33 cellular contexts compared by ENCODE assay signal in the genomic region with DNA sequence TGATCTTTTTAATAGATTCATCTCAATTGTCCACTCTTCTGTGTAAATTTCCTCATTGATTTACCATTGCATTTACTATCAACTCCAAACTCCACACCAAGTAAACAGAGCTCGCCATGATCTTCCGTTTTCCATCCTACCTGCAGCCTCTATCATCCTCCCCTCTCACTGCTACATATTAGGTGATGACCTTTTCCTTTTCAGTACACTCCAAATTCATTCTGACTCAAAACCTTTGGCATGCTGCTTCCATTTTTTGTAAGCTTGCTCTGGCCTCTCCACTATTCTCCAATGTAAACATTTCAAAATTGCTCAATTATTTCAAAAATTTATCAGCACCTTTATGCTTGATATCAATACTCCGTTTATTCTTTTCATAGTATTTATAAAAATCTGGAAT. TPM values are rescaled to one million over a fixed set of nuclear protein-coding genes. Genes with fewer than 3 reads are reported as not detected.
"Had no signal": no experiment of that assay in that cellular context is flagged by ENCODE, and none has a peak within 500 bp of the region (broad histone marks: within the 10 kb centered on the region; RNA-seq: fewer than 3 reads in every experiment).

No MANE protein-coding gene starts in this region.

- H3K36me3 Mint-ChIP-seq: neural progenitor cell; stimulated activated memory B cell treated with anti-CD40 and anti-IgM and Interleukin-4, amounts not matched to agents 10 μg/mL and 1 μg/mL and 100 μg/mL, for 72 hours had no signal

- H3K9me3 ChIP-seq: ovary, psoas muscle, suprapubic skin, testis, tibial artery, transverse colon, upper lobe of left lung, vagina had no signal

- H3K27ac ChIP-seq: neural progenitor cell, ovary, parathyroid adenoma, psoas muscle, skin epidermis, spleen, suprapubic skin, testis, tibial artery, transverse colon, upper lobe of left lung, vagina had no signal

- H3K9ac ChIP-seq: neural progenitor cell, parathyroid adenoma had no signal

- H3K36me3 ChIP-seq: neural progenitor cell, ovary, spleen, suprapubic skin, tibial artery, transverse colon, upper lobe of left lung, vagina had no signal

- H3K27ac Mint-ChIP-seq: natural killer cell; nephron; neural progenitor cell; progenitor cell of endocrine pancreas; stimulated activated memory B cell treated with anti-CD40 and anti-IgM and Interleukin-4, amounts not matched to agents 10 μg/mL and 1 μg/mL and 100 μg/mL, for 72 hours; stimulated activated naive CD8-positive, alpha-beta T cell treated with anti-CD3 and anti-CD28 coated beads, Interleukin-15, amount 100 ng/mL, for 72 hours had no signal

- ATAC-seq: natural killer cell; psoas muscle; right cardiac atrium; sciatic nerve; stimulated activated memory B cell treated with anti-CD40 and anti-IgM and Interleukin-4, amounts not matched to agents 10 μg/mL and 1 μg/mL and 100 μg/mL, for 72 hours; stimulated activated naive CD8-positive, alpha-beta T cell treated with anti-CD3 and anti-CD28 coated beads, Interleukin-15, amount 100 ng/mL, for 72 hours; stimulated activated naive CD8-positive, alpha-beta T cell treated with anti-CD3 and anti-CD28 coated beads, Interleukin-15, Interleukin-2, amounts not matched to agents 100 U/mL and 50 U/mL, for 24 hours had no signal

- H3K4me1 Mint-ChIP-seq: natural killer cell; nephron; neural progenitor cell; stimulated activated memory B cell treated with anti-CD40 and anti-IgM and Interleukin-4, amounts not matched to agents 10 μg/mL and 1 μg/mL and 100 μg/mL, for 72 hours had no signal

- H3K4me2 ChIP-seq: neural progenitor cell, smooth muscle cell had no signal

- H3K4me3 Mint-ChIP-seq: natural killer cell; nephron; neural progenitor cell; stimulated activated memory B cell treated with anti-CD40 and anti-IgM and Interleukin-4, amounts not matched to agents 10 μg/mL and 1 μg/mL and 100 μg/mL, for 72 hours; stimulated activated naive CD8-positive, alpha-beta T cell treated with anti-CD3 and anti-CD28 coated beads, Interleukin-15, amount 100 ng/mL, for 72 hours had no signal

- H3K4me3 ChIP-seq: neural progenitor cell, ovary, psoas muscle, skin epidermis, smooth muscle cell, spleen, suprapubic skin, testis, tibial artery, transverse colon, upper lobe of left lung, vagina had no signal

- DNase-seq: natural killer cell; occipital lobe; ovary; posterior cingulate gyrus; psoas muscle; right cardiac atrium; spleen; stimulated activated CD4-positive, alpha-beta T cell treated with anti-CD3 and anti-CD28 coated beads, Interleukin-12 subunit alpha, Interleukin-12 subunit beta, amount 100 ng/mL, for 4 hours; stimulated activated CD4-positive, alpha-beta T cell treated with anti-CD3 and anti-CD28 coated beads, Interleukin-1b, Interleukin-23, amount 100 ng/mL, for 48 hours; stimulated activated CD4-positive, alpha-beta T cell treated with anti-CD3 and anti-CD28 coated beads, Interleukin-4, amount 100 ng/mL, for 1 hour; stimulated activated CD4-positive, alpha-beta T cell treated with anti-CD3 and anti-CD28 coated beads, Interleukin-4, amount 100 ng/mL, for 4 hours; stimulated activated CD8-positive, alpha-beta memory T cell treated with anti-CD3 and anti-CD28 coated beads, Interleukin-4, amount 100 ng/mL, for 48 hours; stimulated activated naive CD4-positive, alpha-beta T cell; stimulated activated naive CD8-positive, alpha-beta T cell treated with anti-CD3 and anti-CD28 coated beads, Interleukin-15, amount 100 ng/mL, for 72 hours; stimulated activated naive CD8-positive, alpha-beta T cell treated with anti-CD3 and anti-CD28 coated beads, Interleukin-15, Interleukin-2, amounts not matched to agents 100 U/mL and 50 U/mL, for 24 hours; substantia nigra; testis; tibial artery; transverse colon; upper lobe of left lung had no signal

- H3K4me1 ChIP-seq: neural progenitor cell, parathyroid adenoma, psoas muscle, testis, tibial artery, transverse colon, upper lobe of left lung, vagina had no signal

- H3K27me3 ChIP-seq: neural progenitor cell, ovary, spleen, suprapubic skin, testis, tibial artery, transverse colon, upper lobe of left lung, vagina had no signal

- H3K9me3 Mint-ChIP-seq: nephron, neural progenitor cell had no signal

- H2AFZ ChIP-seq: neural progenitor cell, parathyroid adenoma had no signal

- H3K79me2 ChIP-seq: parathyroid adenoma had no signal

RNA-seq across cellular contexts. Expression of a gene that starts 40.2 kb away (rescaled TPM):
- total RNA-seq: natural killer cell, occipital lobe, osteoblast, renal cortical epithelial cell, smooth muscle cell, transverse colon, vagina had no signal
- polyA plus RNA-seq: neural cell, smooth muscle cell had no signal
